ENCODE assay signal across 1 cellular context in genomic region chr16:52546291-52546941, GRCh38.
A peak's percentile ranks its signal among the peaks of the same experiment; 100 is the strongest.
TF ChIP-seq lines count a peak whose summit lies in the region.

No MANE protein-coding gene starts in this region.

TF ChIP-seq in HepG2, 621 proteins besides CTCF, POLR2A, EP300 and RAD21 (continued from another document and continues in another):
- TF ChIP-seq, protein P1, sequence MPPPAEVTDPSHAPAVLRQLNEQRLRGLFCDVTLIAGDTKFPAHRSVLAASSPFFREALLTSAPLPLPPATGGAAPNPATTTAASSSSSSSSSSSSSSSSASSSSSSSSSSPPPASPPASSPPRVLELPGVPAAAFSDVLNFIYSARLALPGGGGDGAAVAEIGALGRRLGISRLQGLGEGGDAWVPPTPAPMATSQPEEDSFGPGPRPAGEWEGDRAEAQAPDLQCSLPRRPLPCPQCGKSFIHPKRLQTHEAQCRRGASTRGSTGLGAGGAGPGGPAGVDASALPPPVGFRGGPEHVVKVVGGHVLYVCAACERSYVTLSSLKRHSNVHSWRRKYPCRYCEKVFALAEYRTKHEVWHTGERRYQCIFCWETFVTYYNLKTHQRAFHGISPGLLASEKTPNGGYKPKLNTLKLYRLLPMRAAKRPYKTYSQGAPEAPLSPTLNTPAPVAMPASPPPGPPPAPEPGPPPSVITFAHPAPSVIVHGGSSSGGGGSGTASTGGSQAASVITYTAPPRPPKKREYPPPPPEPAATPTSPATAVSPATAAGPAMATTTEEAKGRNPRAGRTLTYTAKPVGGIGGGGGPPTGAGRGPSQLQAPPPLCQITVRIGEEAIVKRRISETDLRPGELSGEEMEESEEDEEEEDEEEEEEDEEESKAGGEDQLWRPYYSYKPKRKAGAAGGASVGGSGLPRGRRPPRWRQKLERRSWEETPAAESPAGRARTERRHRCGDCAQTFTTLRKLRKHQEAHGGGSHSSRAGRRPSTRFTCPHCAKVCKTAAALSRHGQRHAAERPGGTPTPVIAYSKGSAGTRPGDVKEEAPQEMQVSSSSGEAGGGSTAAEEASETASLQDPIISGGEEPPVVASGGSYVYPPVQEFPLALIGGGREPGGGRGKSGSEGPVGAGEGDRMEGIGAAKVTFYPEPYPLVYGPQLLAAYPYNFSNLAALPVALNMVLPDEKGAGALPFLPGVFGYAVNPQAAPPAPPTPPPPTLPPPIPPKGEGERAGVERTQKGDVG (CRISPR knock-in tag; IDR thresholded peaks at IDR 0.05; ENCODE audit: borderline replicate concordance) = no peak
- no peak for TF ChIP-seq AFF4 (CRISPR knock-in tag; IDR thresholded peaks at IDR 0.05)
- TF ChIP-seq MTERF4 (CRISPR knock-in tag; IDR thresholded peaks at IDR 0.05) = peak; percentile 76; the same call in 1 of the 2 replicates
- no peak for TF ChIP-seq NRL (CRISPR knock-in tag; IDR thresholded peaks at IDR 0.05; ENCODE audit: borderline replicate concordance)
- TF ChIP-seq IRF9 (CRISPR knock-in tag; IDR thresholded peaks at IDR 0.05; ENCODE audit: borderline replicate concordance) = no peak
- no peak for TF ChIP-seq MAFG (CRISPR knock-in tag; IDR thresholded peaks at IDR 0.05)
- TF ChIP-seq, protein P2, sequence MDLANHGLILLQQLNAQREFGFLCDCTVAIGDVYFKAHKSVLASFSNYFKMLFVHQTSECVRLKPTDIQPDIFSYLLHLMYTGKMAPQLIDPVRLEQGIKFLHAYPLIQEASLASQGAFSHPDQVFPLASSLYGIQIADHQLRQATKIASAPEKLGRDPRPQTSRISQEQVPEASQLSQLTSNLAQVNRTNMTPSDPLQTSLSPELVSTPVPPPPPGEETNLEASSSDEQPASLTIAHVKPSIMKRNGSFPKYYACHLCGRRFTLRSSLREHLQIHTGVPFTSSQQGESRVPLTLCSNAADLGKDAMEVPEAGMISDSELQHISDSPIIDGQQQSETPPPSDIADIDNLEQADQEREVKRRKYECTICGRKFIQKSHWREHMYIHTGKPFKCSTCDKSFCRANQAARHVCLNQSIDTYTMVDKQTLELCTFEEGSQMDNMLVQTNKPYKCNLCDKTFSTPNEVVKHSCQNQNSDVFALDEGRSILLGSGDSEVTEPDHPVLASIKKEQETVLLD (CRISPR knock-in tag; IDR thresholded peaks at IDR 0.05; ENCODE audit: low read depth) = no peak
- no peak for TF ChIP-seq MLXIP (CRISPR knock-in tag; IDR thresholded peaks at IDR 0.05; ENCODE audit: borderline replicate concordance)
- no peak for TF ChIP-seq DMTF1 (CRISPR knock-in tag; IDR thresholded peaks at IDR 0.05)
- no peak; the same call in 1 of the 2 replicates for TF ChIP-seq MYC (CRISPR knock-in tag; IDR thresholded peaks at IDR 0.05; ENCODE audit: borderline replicate concordance)
- TF ChIP-seq, protein P3, sequence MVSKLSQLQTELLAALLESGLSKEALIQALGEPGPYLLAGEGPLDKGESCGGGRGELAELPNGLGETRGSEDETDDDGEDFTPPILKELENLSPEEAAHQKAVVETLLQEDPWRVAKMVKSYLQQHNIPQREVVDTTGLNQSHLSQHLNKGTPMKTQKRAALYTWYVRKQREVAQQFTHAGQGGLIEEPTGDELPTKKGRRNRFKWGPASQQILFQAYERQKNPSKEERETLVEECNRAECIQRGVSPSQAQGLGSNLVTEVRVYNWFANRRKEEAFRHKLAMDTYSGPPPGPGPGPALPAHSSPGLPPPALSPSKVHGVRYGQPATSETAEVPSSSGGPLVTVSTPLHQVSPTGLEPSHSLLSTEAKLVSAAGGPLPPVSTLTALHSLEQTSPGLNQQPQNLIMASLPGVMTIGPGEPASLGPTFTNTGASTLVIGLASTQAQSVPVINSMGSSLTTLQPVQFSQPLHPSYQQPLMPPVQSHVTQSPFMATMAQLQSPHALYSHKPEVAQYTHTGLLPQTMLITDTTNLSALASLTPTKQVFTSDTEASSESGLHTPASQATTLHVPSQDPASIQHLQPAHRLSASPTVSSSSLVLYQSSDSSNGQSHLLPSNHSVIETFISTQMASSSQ (IDR thresholded peaks at IDR 0.05; ENCODE audit: low read depth) = no peak
- TF ChIP-seq, protein P3 (CRISPR knock-in tag; IDR thresholded peaks at IDR 0.05; ENCODE audit: borderline replicate concordance) = 0 out of 2 replicates have a peak, but pooled peaks have one; percentile 10
- TF ChIP-seq CCDC6 (CRISPR knock-in tag; IDR thresholded peaks at IDR 0.05) = no peak
- TF ChIP-seq MEF2D (CRISPR knock-in tag; IDR thresholded peaks at IDR 0.05) = no peak
- no peak for TF ChIP-seq SIX1 (CRISPR knock-in tag; IDR thresholded peaks at IDR 0.05; ENCODE audit: borderline replicate concordance)
- no peak for TF ChIP-seq ZNF629 (CRISPR knock-in tag; conservative IDR thresholded peaks at IDR 0.05)
- no peak for TF ChIP-seq BCLAF1 (IDR thresholded peaks at IDR 0.05)
- no peak for TF ChIP-seq TEAD2 (CRISPR knock-in tag; IDR thresholded peaks at IDR 0.05)
- no peak for TF ChIP-seq ZNF24 (IDR thresholded peaks at IDR 0.05)
- TF ChIP-seq MED8 (CRISPR knock-in tag; IDR thresholded peaks at IDR 0.05; ENCODE audit: insufficient replicate concordance) = no peak
- TF ChIP-seq ZNF205 (CRISPR knock-in tag; IDR thresholded peaks at IDR 0.05) = no peak
- TF ChIP-seq ZNF614 (CRISPR knock-in tag; IDR thresholded peaks at IDR 0.05; ENCODE audit: borderline replicate concordance) = no peak
- TF ChIP-seq NCOR1 (IDR thresholded peaks at IDR 0.05; ENCODE audit: borderline replicate concordance, low read length) = no peak
